In genomic region chr1:13782634-13782995, GRCh38 we compare ENCODE assay signal across 13 cellular contexts.
DNase-seq lines count a peak whose midpoint lies in the region; ATAC-seq and TF ChIP-seq lines count a peak whose summit lies in the region.
"Had no signal": no experiment of that assay in that cellular context is flagged by ENCODE, and none has a peak within 500 bp of the region (broad histone marks: within the 10 kb centered on the region; RNA-seq: fewer than 3 reads in every experiment).

No MANE protein-coding gene starts in this region.

- H3K36me3 ChIP-seq in esophagus muscularis mucosa: peaks cover 28 to 59% (median 45%) of the 10 kb centered on the region in 4 donors
- H3K36me3 ChIP-seq in neutrophil: peaks cover 97% of the 10 kb centered on the region

- TF ChIP-seq POLR2A in esophagus muscularis mucosa (IDR thresholded peaks at IDR 0.05; ENCODE audit: low read depth): no peak

- H3K9me3 Mint-ChIP-seq in stimulated activated naive CD8-positive, alpha-beta T cell treated with anti-CD3 and anti-CD28 coated beads, Interleukin-15, Interleukin-2, amounts not matched to agents 100 ng/mL and 50 ng/mL, for 24 hours: no peaks in the 10 kb centered on the region

- WGBS in esophagus muscularis mucosa: 89% methylated on average over 9 of the region's 9 CpGs

- no peak for DNase-seq in stimulated activated naive CD8-positive, alpha-beta T cell treated with anti-CD3 and anti-CD28 coated beads, Interleukin-15, Interleukin-2, amounts not matched to agents 100 U/mL and 50 U/mL, for 24 hours
- DNase-seq in esophagus muscularis mucosa (ENCODE audit: extremely low spot score) (no peak), HCEC 1CT (no peak), COLO668 (lab: John Stamatoyannopoulos, UW; ENCODE audit: unreplicated experiment) (no peak)
- no peak for DNase-seq in effector CD8-positive, alpha-beta T cell (lab: John Stamatoyannopoulos, UW)
- DNase-seq: heart right ventricle; NCI-H2081; NK-92 treated with Interleukin-12 subunit alpha and Interleukin-12 subunit beta, amount 100 ng/mL, for 24 hours; nucleus accumbens; stimulated activated CD4-positive, alpha-beta T cell treated with anti-CD3 and anti-CD28 coated beads, Interleukin-15, amount 100 ng/mL, for 24 hours had no signal

- no peak for TF ChIP-seq EP300 in esophagus muscularis mucosa (IDR thresholded peaks at IDR 0.05)

- H3K27ac ChIP-seq in esophagus muscularis mucosa (replicated peaks in 1 of 4) (peak overlapping the region in 3 of 4 donors; percentile 2 to 45 (median 24)), neutrophil (peak overlapping the region; percentile 18)

- H3K36me3 Mint-ChIP-seq in stimulated activated naive CD8-positive, alpha-beta T cell treated with anti-CD3 and anti-CD28 coated beads, Interleukin-15, Interleukin-2, amounts not matched to agents 100 ng/mL and 50 ng/mL, for 24 hours (ENCODE audit: low read depth): peaks cover 65% of the 10 kb centered on the region

- peak overlapping the region; percentile 67 for H3K27ac Mint-ChIP-seq in stimulated activated naive CD8-positive, alpha-beta T cell treated with anti-CD3 and anti-CD28 coated beads, Interleukin-15, Interleukin-2, amounts not matched to agents 100 ng/mL and 50 ng/mL, for 24 hours

- no peak for TF ChIP-seq CTCF in esophagus muscularis mucosa (IDR thresholded peaks at IDR 0.05)
- no peak for TF ChIP-seq CTCF in neutrophil (IDR thresholded peaks at IDR 0.05)

- no peak for ATAC-seq in stimulated activated naive CD8-positive, alpha-beta T cell treated with anti-CD3 and anti-CD28 coated beads, Interleukin-15, Interleukin-2, amounts not matched to agents 100 U/mL and 50 U/mL, for 24 hours
- no peak for ATAC-seq in HG03280 (IDR thresholded peaks at IDR 0.05; ENCODE audit: unreplicated experiment)

- H3K9me3 ChIP-seq in esophagus muscularis mucosa (no peaks in the 10 kb centered on the region), neutrophil (no peaks in the 10 kb centered on the region)
- H3K9me3 ChIP-seq: heart right ventricle had no signal

- H3K4me1 ChIP-seq in esophagus muscularis mucosa (peaks cover 15 to 52% (median 49%) of the 10 kb centered on the region in 4 donors), neutrophil (ENCODE audit: control insufficient read depth in 1 of 2, insufficient read depth in 1 of 2, low read depth in 1 of 2, low read length in 1 of 2) (no peaks in the 10 kb centered on the region)

- H3K4me3 ChIP-seq in esophagus muscularis mucosa (peak overlapping the region in 1 of 4 donors; percentile 27), neutrophil (ENCODE audit: low read depth in 1 of 2, low read length in 1 of 2) (no peak overlapping the region)

- H3K27me3 ChIP-seq in esophagus muscularis mucosa: no peaks in the 10 kb centered on the region
- no peaks in the 10 kb centered on the region for H3K27me3 ChIP-seq in neutrophil
- H3K27me3 ChIP-seq: heart right ventricle had no signal

- intact Hi-C loops in esophagus muscularis mucosa (cut with DNase I): no loop called here

- H3K4me1 Mint-ChIP-seq in stimulated activated naive CD8-positive, alpha-beta T cell treated with anti-CD3 and anti-CD28 coated beads, Interleukin-15, Interleukin-2, amounts not matched to agents 100 ng/mL and 50 ng/mL, for 24 hours (ENCODE audit: low read depth): peaks cover 42% of the 10 kb centered on the region

- H3K4me3 Mint-ChIP-seq in stimulated activated naive CD8-positive, alpha-beta T cell treated with anti-CD3 and anti-CD28 coated beads, Interleukin-15, Interleukin-2, amounts not matched to agents 100 ng/mL and 50 ng/mL, for 24 hours: no peak overlapping the region

- H3K27me3 Mint-ChIP-seq in stimulated activated naive CD8-positive, alpha-beta T cell treated with anti-CD3 and anti-CD28 coated beads, Interleukin-15, Interleukin-2, amounts not matched to agents 100 ng/mL and 50 ng/mL, for 24 hours: no peaks in the 10 kb centered on the region
